Comparison of ENCODE assay signal across 1 cellular context in genomic region chr5:124902097-124902821, GRCh38.
TF ChIP-seq lines count a peak whose summit lies in the region.

No MANE protein-coding gene starts in this region.

TF ChIP-seq in GM12878, 131 proteins besides CTCF, POLR2A, EP300 and RAD21 (continued from another document and continues in another):
- TF ChIP-seq SKIL (IDR thresholded peaks at IDR 0.05; ENCODE audit: low read depth, poor library complexity, severe bottlenecking), result peak; percentile 57
- no peak for TF ChIP-seq NR2C2 (IDR thresholded peaks at IDR 0.05; ENCODE audit: borderline replicate concordance, control insufficient read depth, insufficient read length, low read depth)
- TF ChIP-seq ZNF687 (IDR thresholded peaks at IDR 0.05), result peak; percentile 72
- peak; percentile 91; the same call in 1 of the 2 replicates for TF ChIP-seq CBX5 (IDR thresholded peaks at IDR 0.05; ENCODE audit: low read depth)
- no peak for TF ChIP-seq BACH1 (IDR thresholded peaks at IDR 0.05; ENCODE audit: borderline replicate concordance)
- no peak for TF ChIP-seq FOXK2 (IDR thresholded peaks at IDR 0.05)
- TF ChIP-seq WRNIP1 (IDR thresholded peaks at IDR 0.05; ENCODE audit: borderline replicate concordance, low read depth, low read length), result 0 out of 2 replicates have a peak, but pooled peaks have one; percentile 92
- TF ChIP-seq MEF2A (IDR thresholded peaks at IDR 0.05; ENCODE audit: insufficient read depth, low read depth, low read length), result peak; percentile 90
- no peak for TF ChIP-seq BCLAF1 (IDR thresholded peaks at IDR 0.05)
- TF ChIP-seq CBX3 (IDR thresholded peaks at IDR 0.05; ENCODE audit: borderline replicate concordance, low read depth), result no peak
- TF ChIP-seq ZBTB40 (IDR thresholded peaks at IDR 0.05; ENCODE audit: borderline replicate concordance), result no peak
- TF ChIP-seq MTA2 (IDR thresholded peaks at IDR 0.05; ENCODE audit: low read depth), result peak; percentile 89
- no peak for TF ChIP-seq ATF3 (IDR thresholded peaks at IDR 0.05; ENCODE audit: borderline replicate concordance, extremely low read depth, low read depth, low read length)
- no peak for TF ChIP-seq ZZZ3 (IDR thresholded peaks at IDR 0.05; ENCODE audit: control insufficient read depth, insufficient read length, low read depth)
- peak; percentile 83 for TF ChIP-seq IRF4 (IDR thresholded peaks at IDR 0.05; ENCODE audit: low read depth, low read length)
- peak; percentile 78 for TF ChIP-seq BCL11A (IDR thresholded peaks at IDR 0.05; ENCODE audit: low read depth, low read length)
- no peak for TF ChIP-seq CHD4 (IDR thresholded peaks at IDR 0.05)
- TF ChIP-seq GABPA (IDR thresholded peaks at IDR 0.05; ENCODE audit: low read depth), result peak; percentile 46; the same call in 1 of the 2 replicates
- TF ChIP-seq LARP7 (IDR thresholded peaks at IDR 0.05), result no peak; the same call in 1 of the 2 replicates
- TF ChIP-seq BRCA1 (IDR thresholded peaks at IDR 0.05; ENCODE audit: low read depth, low read length), result no peak
- peak; percentile 92 for TF ChIP-seq PAX5 (IDR thresholded peaks at IDR 0.05; ENCODE audit: borderline replicate concordance, low read depth, low read length)
- no peak for TF ChIP-seq SREBF1 (IDR thresholded peaks at IDR 0.05; ENCODE audit: low read length)
- TF ChIP-seq CEBPB (IDR thresholded peaks at IDR 0.05; ENCODE audit: borderline replicate concordance in 1 of 2, low read depth in 2 of 2, low read length in 2 of 2), result no peak; a peak in 1 of 4 replicates
- TF ChIP-seq RCOR1 (conservative IDR thresholded peaks at IDR 0.05; ENCODE audit: low read depth, low read length), result 0 out of 2 replicates have a peak, but pooled peaks have one; percentile 25
- no peak for TF ChIP-seq POLR2AphosphoS2 (IDR thresholded peaks at IDR 0.05; ENCODE audit: low read depth, low read length)
- peak; percentile 71; the same call in 1 of the 2 replicates for TF ChIP-seq TCF12 (IDR thresholded peaks at IDR 0.05; ENCODE audit: low read depth, low read length)
- TF ChIP-seq SUZ12 (IDR thresholded peaks at IDR 0.05; ENCODE audit: unreplicated experiment), result no peak
- TF ChIP-seq BHLHE40 (IDR thresholded peaks at IDR 0.05; ENCODE audit: borderline replicate concordance in 1 of 2, low read depth in 2 of 2, low read length in 1 of 2), result peak; percentile 51 to 65; a peak in 3 of 4 replicates
- peak; percentile 52; the same call in 1 of the 3 replicates for TF ChIP-seq POU2F2 (IDR thresholded peaks at IDR 0.05; ENCODE audit: borderline replicate concordance, low read depth, low read length)
- peak; percentile 59; the same call in 1 of the 2 replicates for TF ChIP-seq SMARCA5 (IDR thresholded peaks at IDR 0.05)
- peak in 1 of 2 experiments; percentile 91; a peak in 2 of 4 replicates for TF ChIP-seq ETV6 (conservative IDR thresholded peaks at IDR 0.05 in 1 of 2, IDR thresholded peaks at IDR 0.05 in 1 of 2; ENCODE audit: borderline replicate concordance in 1 of 2, low read depth in 1 of 2)
- no peak for TF ChIP-seq ZNF274 (IDR thresholded peaks at IDR 0.05; ENCODE audit: insufficient read depth, insufficient read length)
- TF ChIP-seq MXI1 (IDR thresholded peaks at IDR 0.05; ENCODE audit: low read depth, low read length), result peak; percentile 61; the same call in 1 of the 2 replicates
- TF ChIP-seq STAT3 (IDR thresholded peaks at IDR 0.05; ENCODE audit: low read depth, low read length), result 0 out of 2 replicates have a peak, but pooled peaks have one; percentile 59
- TF ChIP-seq RFX5 (IDR thresholded peaks at IDR 0.05; ENCODE audit: low read depth, low read length), result no peak
- TF ChIP-seq POLR2AphosphoS5 (IDR thresholded peaks at IDR 0.05; ENCODE audit: low read length), result peak; percentile 48; the same call in 1 of the 2 replicates
- peak; percentile 98 for TF ChIP-seq ATF7 (IDR thresholded peaks at IDR 0.05; ENCODE audit: low read depth)
- TF ChIP-seq MYB (IDR thresholded peaks at IDR 0.05; ENCODE audit: borderline replicate concordance, low read depth, low read length), result no peak
- TF ChIP-seq SMC3 (IDR thresholded peaks at IDR 0.05; ENCODE audit: borderline replicate concordance, low read length), result peak; percentile 42; the same call in 1 of the 2 replicates
- TF ChIP-seq ZBTB33 (IDR thresholded peaks at IDR 0.05), result 0 out of 2 replicates have a peak, but pooled peaks have one; percentile 18
- no peak for TF ChIP-seq KDM1A (IDR thresholded peaks at IDR 0.05; ENCODE audit: borderline replicate concordance)
- peak; percentile 83 for TF ChIP-seq NBN (IDR thresholded peaks at IDR 0.05)
- TF ChIP-seq HCFC1 (IDR thresholded peaks at IDR 0.05; ENCODE audit: low read length), result no peak
- TF ChIP-seq MYC (IDR thresholded peaks at IDR 0.05; ENCODE audit: insufficient read depth, insufficient read length, insufficient replicate concordance, low read length, severe bottlenecking), result no peak
- no peak for TF ChIP-seq TARDBP (IDR thresholded peaks at IDR 0.05; ENCODE audit: borderline replicate concordance)
- no peak for TF ChIP-seq NRF1 (conservative IDR thresholded peaks at IDR 0.05; ENCODE audit: low read depth, low read length)
- peak; percentile 65; the same call in 1 of the 2 replicates for TF ChIP-seq CHD2 (IDR thresholded peaks at IDR 0.05; ENCODE audit: borderline replicate concordance, low read depth, low read length)
- TF ChIP-seq NR2C1 (IDR thresholded peaks at IDR 0.05), result peak; percentile 61; the same call in 1 of the 2 replicates
- TF ChIP-seq RUNX3 (IDR thresholded peaks at IDR 0.05; ENCODE audit: low read length), result peak; percentile 91
- TF ChIP-seq TCF3 (IDR thresholded peaks at IDR 0.05; ENCODE audit: borderline replicate concordance, insufficient read depth, low read depth, low read length), result peak; percentile 34; the same call in 1 of the 2 replicates
- peak; percentile 31 for TF ChIP-seq PBX3 (IDR thresholded peaks at IDR 0.05; ENCODE audit: insufficient replicate concordance, low read depth, low read length)
- TF ChIP-seq RAD51 (IDR thresholded peaks at IDR 0.05), result no peak; the same call in 1 of the 2 replicates
